1 cellular context compared by ENCODE assay signal in genomic region chr12:128829870-128830504, GRCh38.
TF ChIP-seq lines count a peak whose summit lies in the region.

No MANE protein-coding gene starts in this region.

TF ChIP-seq in GM12878, 131 proteins besides CTCF, POLR2A, EP300 and RAD21 (continued from another document and continues in another):
- TF ChIP-seq MXI1 (IDR thresholded peaks at IDR 0.05; ENCODE audit: low read depth, low read length) (no peak), PML (IDR thresholded peaks at IDR 0.05; ENCODE audit: low read length) (no peak), RELA (IDR thresholded peaks at IDR 0.05; ENCODE audit: borderline replicate concordance, partially characterized antibody) (no peak), SMAD5 (IDR thresholded peaks at IDR 0.05; ENCODE audit: low read depth) (no peak), RAD51 (IDR thresholded peaks at IDR 0.05) (0 out of 2 replicates have a peak, but pooled peaks have one; percentile 9), BHLHE40 (IDR thresholded peaks at IDR 0.05; ENCODE audit: borderline replicate concordance in 1 of 2, low read depth in 2 of 2, low read length in 1 of 2) (peak; percentile 35 to 67; a peak in 3 of 4 replicates), DPF2 (IDR thresholded peaks at IDR 0.05) (peak; percentile 98), ZNF274 (IDR thresholded peaks at IDR 0.05; ENCODE audit: insufficient read depth, insufficient read length) (no peak), EED (IDR thresholded peaks at IDR 0.05; ENCODE audit: low read depth) (peak; percentile 85), CHD1 (IDR thresholded peaks at IDR 0.05; ENCODE audit: low read depth, low read length) (0 out of 2 replicates have a peak, but pooled peaks have one; percentile 47), KAT2A (conservative IDR thresholded peaks at IDR 0.05; ENCODE audit: control insufficient read depth, low read depth, low read length) (no peak), IRF3 (IDR thresholded peaks at IDR 0.05) (no peak), HDGF (IDR thresholded peaks at IDR 0.05) (0 out of 2 replicates have a peak, but pooled peaks have one; percentile 56), STAT3 (IDR thresholded peaks at IDR 0.05; ENCODE audit: low read depth, low read length) (peak; percentile 75; the same call in 1 of the 2 replicates), ZBTB33 (IDR thresholded peaks at IDR 0.05) (no peak), PRDM15 (CRISPR knock-in tag; IDR thresholded peaks at IDR 0.05) (no peak), SRF (IDR thresholded peaks at IDR 0.05; ENCODE audit: low read depth in 2 of 2, low read length in 2 of 2) (no peak), ZNF24 (IDR thresholded peaks at IDR 0.05) (peak; percentile 85), RELB (IDR thresholded peaks at IDR 0.05; ENCODE audit: low read depth) (no peak), RCOR1 (conservative IDR thresholded peaks at IDR 0.05; ENCODE audit: low read depth, low read length) (0 out of 2 replicates have a peak, but pooled peaks have one; percentile 71), SMC3 (IDR thresholded peaks at IDR 0.05; ENCODE audit: borderline replicate concordance, low read length) (peak; percentile 31; the same call in 1 of the 2 replicates), ZBED1 (IDR thresholded peaks at IDR 0.05; ENCODE audit: borderline replicate concordance) (peak; percentile 69; the same call in 1 of the 2 replicates), USF1 (IDR thresholded peaks at IDR 0.05; ENCODE audit: borderline replicate concordance, extremely low read length, insufficient read depth, low read depth, low read length) (no peak), ZBTB11 (CRISPR knock-in tag; IDR thresholded peaks at IDR 0.05) (no peak), RUNX3 (IDR thresholded peaks at IDR 0.05; ENCODE audit: low read length) (peak; percentile 62; the same call in 1 of the 2 replicates), RB1 (IDR thresholded peaks at IDR 0.05; ENCODE audit: borderline replicate concordance) (no peak), ESRRA (IDR thresholded peaks at IDR 0.05; ENCODE audit: low read length) (no peak; the same call in 1 of the 2 replicates), WRNIP1 (IDR thresholded peaks at IDR 0.05; ENCODE audit: borderline replicate concordance, low read depth, low read length) (peak; percentile 92; the same call in 1 of the 2 replicates), JUNB (IDR thresholded peaks at IDR 0.05) (no peak), ZBTB40 (IDR thresholded peaks at IDR 0.05; ENCODE audit: borderline replicate concordance) (no peak), USF2 (IDR thresholded peaks at IDR 0.05; ENCODE audit: borderline replicate concordance, low read depth, low read length) (no peak), EZH2 (IDR thresholded peaks at IDR 0.05; ENCODE audit: borderline replicate concordance, control insufficient read depth, low read depth, low read length) (no peak), PKNOX1 (IDR thresholded peaks at IDR 0.05) (peak; percentile 89), IRF4 (IDR thresholded peaks at IDR 0.05; ENCODE audit: low read depth, low read length) (peak; percentile 81), RBBP5 (conservative IDR thresholded peaks at IDR 0.05) (no peak), MYB (IDR thresholded peaks at IDR 0.05; ENCODE audit: borderline replicate concordance, low read depth, low read length) (peak; percentile 92; the same call in 1 of the 2 replicates), ATF2 (IDR thresholded peaks at IDR 0.05; ENCODE audit: low read length) (no peak; the same call in none of the 2 replicates)
